Comparison of ENCODE assay signal across 8 cellular contexts in genomic region chr21:44800971-44801467, GRCh38. TPM values are rescaled to one million over a fixed set of nuclear protein-coding genes. Genes with fewer than 3 reads are reported as not detected.
A peak's percentile ranks its signal among the peaks of the same experiment; 100 is the strongest.
DNase-seq lines count a peak whose midpoint lies in the region; TF ChIP-seq lines count a peak whose summit lies in the region.

No MANE protein-coding gene starts in this region.

- no peak for DNase-seq in Calu3
- peak; percentile 61 for DNase-seq in GM19238 (ENCODE audit: insufficient read length, low spot score)
- DNase-seq in NCI-H1105 treated with DMSO at 0.1 percent for 48 hours (lab: John Stamatoyannopoulos, UW): peak; percentile 45
- DNase-seq in ascending aorta (ENCODE audit: low spot score in 2 of 2): no peak
- DNase-seq in immature natural killer cell: peak; percentile 17 to 31 (median 18)
- no peak for DNase-seq in stomach
- DNase-seq in NCI-H446 (lab: John Stamatoyannopoulos, UW): no peak
- no peak for DNase-seq in stimulated activated CD4-positive, alpha-beta T cell treated with anti-CD3 and anti-CD28 coated beads, Interleukin-1b, Interleukin-23, amount 100 ng/mL, for 48 hours

- no TSS peak for BruUV-seq in Calu3 (replicated peaks; lab: Mats Ljungman, UMichigan)

- WGBS in stomach, 5 donors: 1 to 4% (median 3%) methylated on average over 17 of the region's 17 CpGs

- TF ChIP-seq EP300 in stomach (IDR thresholded peaks at IDR 0.05): no peak

- intact Hi-C loops in Calu3 (cut with micrococcal nuclease; ENCODE audit: unreplicated experiment): loop anchor here (10.0 kb wide), 3 partner anchors 74 to 324 kb away; partner anchors contain the start of gene PTTG1IP
- intact Hi-C loops in ascending aorta (cut with DNase I): loop anchor here (1.0 to 5.0 kb wide), 3 partner anchors 17 to 131 kb away; partner anchors contain the start of gene SUMO3
- intact Hi-C loops in stomach (cut with DNase I; ENCODE audit: low total_unique reads): no loop called here

- peak overlapping the region; percentile 85 to 91 for H3K4me3 ChIP-seq in ascending aorta
- H3K4me3 ChIP-seq in stomach: peak overlapping the region; percentile 86 to 96 (median 92)

- H3K36me3 Mint-ChIP-seq in Calu3 (ENCODE audit: insufficient read depth, unreplicated experiment): peaks cover 38% of the 10 kb centered on the region
- H3K36me3 Mint-ChIP-seq in immature natural killer cell: peaks cover 8 to 14% (median 9%) of the 10 kb centered on the region in 3 donors

- no peaks in the 10 kb centered on the region for H3K9me3 Mint-ChIP-seq in Calu3 (ENCODE audit: low read depth, unreplicated experiment)
- no peaks in the 10 kb centered on the region for H3K9me3 Mint-ChIP-seq in immature natural killer cell

- H3K27ac Mint-ChIP-seq in Calu3 (ENCODE audit: unreplicated experiment) (peak overlapping the region; percentile 61), immature natural killer cell (peak overlapping the region; percentile 82 to 95 (median 89))

- H3K4me1 Mint-ChIP-seq in Calu3 (ENCODE audit: low read depth, unreplicated experiment): peaks cover 19% of the 10 kb centered on the region
- H3K4me1 Mint-ChIP-seq in immature natural killer cell: peaks cover 28 to 48% of the 10 kb centered on the region in 2 donors

- TF ChIP-seq CTCF in Calu3 (IDR thresholded peaks at IDR 0.05; ENCODE audit: unreplicated experiment): no peak
- peak in 2 of 3 experiments; percentile 27 to 38 for TF ChIP-seq CTCF in ascending aorta (IDR thresholded peaks at IDR 0.05)
- TF ChIP-seq CTCF in stomach (IDR thresholded peaks at IDR 0.05): peak in 5 of 7 experiments; percentile 17 to 29 (median 25)

- CTCF ChIA-PET in Calu3 (lab: Charles Lee): interaction anchor here (0.6 to 2.1 kb wide), 8 partner anchors 69 to 328 kb away, joined by 3 to 8 read pairs (median 5); partner anchors contain the start of gene PTTG1IP

- TF ChIP-seq POLR2A in stomach (IDR thresholded peaks at IDR 0.05): no peak

- H3K27ac ChIP-seq in ascending aorta (peak overlapping the region; percentile 66), stomach (peak overlapping the region in 4 of 5 donors; percentile 79 to 86 (median 82))

- H3K4me1 ChIP-seq in ascending aorta (peaks cover 7 to 14% of the 10 kb centered on the region in 2 donors), stomach (peaks cover 21 to 42% (median 32%) of the 10 kb centered on the region in 4 donors)

- H3K36me3 ChIP-seq in ascending aorta (peaks cover 3 to 18% of the 10 kb centered on the region in 2 donors), stomach (peaks cover 9 to 43% (median 41%) of the 10 kb centered on the region in 4 donors)

- H3K9me3 ChIP-seq in ascending aorta (no peaks in the 10 kb centered on the region), stomach (no peaks in the 10 kb centered on the region)

- H3K4me3 Mint-ChIP-seq in Calu3 (ENCODE audit: low read depth, unreplicated experiment) (peak overlapping the region; percentile 82), immature natural killer cell (peak overlapping the region; percentile 91 to 98 (median 97))

- H3K27me3 ChIP-seq in ascending aorta: no peaks in the 10 kb centered on the region
- H3K27me3 ChIP-seq in stomach: no peaks in the 10 kb centered on the region

- H3K27me3 Mint-ChIP-seq in Calu3 (ENCODE audit: unreplicated experiment) (no peaks in the 10 kb centered on the region), immature natural killer cell (ENCODE audit: low read depth in 3 of 3) (peaks cover 3 to 8% (median 5%) of the 10 kb centered on the region in 3 donors)

RNA-seq across cellular contexts. Expression of gene UBE2G2, which starts 0.6 kb away (rescaled TPM):
- total RNA-seq in Calu3 (2022) (61.7 and 70.8 TPM in 2 replicates), ascending aorta (58.1 TPM), stomach (100 to 1,000 TPM in 1 of 5 donors, 10 to 100 TPM in 4; 56.5 to 116 (median 78.2) TPM)
- polyA plus RNA-seq in immature natural killer cell (10 to 100 TPM; 43.6 to 62.9 (median 56.2) TPM), stomach (10 to 100 TPM; 30.6 to 33.7 (median 32.7) TPM)

RNA-seq across cellular contexts. Expression of gene SUMO3, which starts 16.8 kb away (rescaled TPM):
- total RNA-seq in Calu3 (2022) (56.7 and 58.1 TPM in 2 replicates), ascending aorta (69.2 TPM), stomach (10 to 100 TPM; 29.5 to 80.1 (median 42.0) TPM)
- polyA plus RNA-seq in immature natural killer cell (10 to 100 TPM; 85.2 to 95.7 (median 87.4) TPM), stomach (10 to 100 TPM; 36.4 to 95.9 (median 78.1) TPM)

Comparison
In these comparisons a context has a peak if more than half of its experiments do, and no peak if none do; other contexts are left out.
1. DNase-seq: peak in GM19238 (single experiment), NCI-H1105 treated with DMSO at 0.1 percent for 48 hours (single experiment) and immature natural killer cell (3 of 3); none in Calu3 (single experiment), ascending aorta (0 of 2), stomach (single experiment), NCI-H446 (0 of 2) and stimulated activated CD4-positive, alpha-beta T cell treated with anti-CD3 and anti-CD28 coated beads, Interleukin-1b, Interleukin-23, amount 100 ng/mL, for 48 hours (single experiment).